In the genomic region with DNA sequence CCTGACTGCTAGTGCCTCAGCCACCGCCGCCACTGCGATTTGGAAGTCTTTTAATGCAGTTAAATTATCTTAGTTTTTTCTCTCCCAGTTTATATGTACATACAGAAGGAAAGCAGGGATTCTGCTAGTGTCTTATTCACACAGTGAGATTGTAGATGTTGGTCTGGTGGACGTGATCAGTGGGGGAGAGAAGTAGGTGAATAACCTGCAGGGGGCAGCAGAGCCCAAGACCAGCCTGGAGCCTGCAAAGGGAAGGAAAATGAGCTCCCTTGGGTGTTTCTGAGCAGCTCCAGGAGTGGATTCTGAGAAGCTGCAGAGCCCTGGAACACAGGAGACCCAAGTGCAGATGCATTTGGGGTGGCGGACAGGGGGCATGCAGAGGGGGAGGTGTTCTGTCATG, we compare ENCODE assay signal across 8 cellular contexts. TPM values are rescaled to one million over a fixed set of nuclear protein-coding genes. Genes with fewer than 3 reads are reported as not detected.
DNase-seq lines count a peak whose midpoint lies in the region; ATAC-seq, FAIRE-seq and TF ChIP-seq lines count a peak whose summit lies in the region.

No MANE protein-coding gene starts in this region.

- CTCF ChIA-PET in HepG2 (lab: Yijun Ruan, JAX; ENCODE audit: low intra/inter-chr PET ratio, low total read pairs) = interaction anchor here (1.0 to 3.1 kb wide), 4 partner anchors 31 to 50 kb away, joined by 5 to 29 read pairs (median 18); a partner anchor contains a TSS

- peak; percentile 59 for TF ChIP-seq RAD21 in HepG2 (CRISPR knock-in tag; IDR thresholded peaks at IDR 0.05)

- no peaks in the 10 kb centered on the region for H3K27me3 ChIP-seq in HepG2 (ENCODE audit: control insufficient read depth in 1 of 2, insufficient read depth in 2 of 2, low read length in 2 of 2)

- TF ChIP-seq CTCF in choroid plexus epithelial cell (conservative IDR thresholded peaks at IDR 0.05; ENCODE audit: low read depth, low read length) = peak; percentile 78
- peak; percentile 83 for TF ChIP-seq CTCF in HepG2 (CRISPR knock-in tag; IDR thresholded peaks at IDR 0.05)

- H3K9ac ChIP-seq in HepG2 (ENCODE audit: insufficient read depth, low read depth, low read length) = no peak overlapping the region

- no peaks in the 10 kb centered on the region for H4K20me1 ChIP-seq in HepG2 (ENCODE audit: insufficient read depth, low read length)

- H3K79me2 ChIP-seq in HepG2 (ENCODE audit: insufficient read depth, low read length) = peaks cover 2% of the 10 kb centered on the region

- H3K9me3 ChIP-seq in HepG2 (ENCODE audit: low read length) = 0 out of 2 replicates have a peak, but pooled peaks cover 5% of the 10 kb centered on the region

- FAIRE-seq in HepG2 (lab: Jason Lieb, UNC) = peak; percentile 76

- no peak overlapping the region for H3K27ac ChIP-seq in HepG2 (ENCODE audit: extremely low read length, insufficient read depth, low read length)

- peaks cover 17% of the 10 kb centered on the region for H3K4me1 ChIP-seq in HepG2 (ENCODE audit: insufficient read depth, low read length)

- no peak for TF ChIP-seq EP300 in HepG2 (IDR thresholded peaks at IDR 0.05; ENCODE audit: low read depth in 2 of 2, low read length in 2 of 2)
- TF ChIP-seq EP300 in HepG2 (CRISPR knock-in tag; IDR thresholded peaks at IDR 0.05; ENCODE audit: borderline replicate concordance) = no peak

- 74% methylated on average over 5 of the region's 5 CpGs for WGBS in HepG2 (ENCODE audit: low lambda C conversion rate)

- BruUV-seq in HepG2 (replicated peaks; lab: Mats Ljungman, UMichigan) = no TSS peak

- TF ChIP-seq POLR2A in HepG2 (IDR thresholded peaks at IDR 0.05; ENCODE audit: insufficient read depth in 1 of 2, low read depth in 2 of 2, low read length in 2 of 2) = no peak

- no peak overlapping the region for H2AFZ ChIP-seq in HepG2 (ENCODE audit: low read length)

- ATAC-seq in HepG2 (peak; percentile 68), HG02759 (IDR thresholded peaks at IDR 0.05; ENCODE audit: unreplicated experiment) (no peak)

- POLR2A ChIA-PET in HepG2 (lab: Yijun Ruan, JAX) = interaction anchor here (1.0 to 2.2 kb wide), 4 partner anchors 31 to 127 kb away, joined by 3 to 19 read pairs (median 4); a partner anchor contains a TSS

- peak overlapping the region; percentile 36; the same call in 1 of the 2 replicates for H3K4me2 ChIP-seq in HepG2 (ENCODE audit: low read depth, low read length)

- in situ Hi-C loops in HepG2 (cut with HindIII; ENCODE audit: extremely low pct_ligation_motif_present, low pct_unique_long_range_greater_than_20kb) = loop anchor here (5.0 kb wide), 1 partner anchor 51 kb away; a partner anchor contains a TSS

- H3K36me3 ChIP-seq in HepG2 (replicated peaks in 1 of 2; ENCODE audit: control insufficient read depth in 1 of 2, insufficient read depth in 2 of 2, low read length in 2 of 2) = no peaks in the 10 kb centered on the region

- DNase-seq in DMS53 (lab: John Stamatoyannopoulos, UW) = peak; percentile 60
- peak; percentile 61 for DNase-seq in M059J (ENCODE audit: low read depth)
- DNase-seq in activated CD4-positive, CD25-positive, alpha-beta regulatory T cell treated with anti-CD3 and anti-CD28 coated beads, Interleukin-2, amount 50 U/mL, for 16 hours (ENCODE audit: low read depth, low spot score) = peak; percentile 13
- peak; percentile 78 for DNase-seq in choroid plexus epithelial cell (ENCODE audit: low read depth)
- peak; percentile 53 for DNase-seq in HepG2 (ENCODE audit: low spot score)
- DNase-seq in stimulated activated CD4-positive, alpha-beta T cell treated with anti-CD3 and anti-CD28 coated beads, TNF-alpha, amount 100 ng/mL, for 4 hours (ENCODE audit: low read depth in 3 of 3) = peak; percentile 26 to 36 (median 34)
- DNase-seq in HuH-7.5 (ENCODE audit: low spot score) = no peak

- intact Hi-C loops in HepG2 (cut with micrococcal nuclease; ENCODE audit: unreplicated experiment) = loop anchor here (1.0 kb wide), 1 partner anchor 50 kb away; no protein-coding TSS in a partner anchor

- H3K4me3 ChIP-seq in choroid plexus epithelial cell (ENCODE audit: low read depth, low read length) (no peak overlapping the region), HepG2 (replicated peaks in 1 of 3; ENCODE audit: insufficient read depth in 1 of 3, low read depth in 2 of 3, low read length in 3 of 3) (no peak overlapping the region)

RNA-seq across cellular contexts. Expression of a gene that starts 26.3 kb away (rescaled TPM):
- 2.5 and 3.9 TPM in 2 replicates for total RNA-seq in M059J (2014; rRNA removed; shearing (Covaris generic))
- total RNA-seq in HepG2 (2016; rRNA removed; fragmentation: Illumina TruSeq; extraction: Trizol) = 3.2 and 6.0 TPM in 2 replicates
- 0.40 and 0.44 TPM in 2 replicates for total RNA-seq in HepG2 (2016; cell fraction: cytosol; rRNA removed; fragmentation: Illumina TruSeq; extraction: Trizol; ENCODE audit: low read depth)
- total RNA-seq in HepG2 (2016; cell fraction: insoluble cytoplasmic fraction; rRNA removed; fragmentation: Illumina TruSeq; extraction: Trizol) = 3.6 and 4.1 TPM in 2 replicates
- total RNA-seq in HepG2 (2016; cell fraction: membrane; rRNA removed; fragmentation: Illumina TruSeq; extraction: Trizol) = 1.1 and 1.6 TPM in 2 replicates
- 3.7 and 4.7 TPM in 2 replicates for total RNA-seq in HepG2 (2016; cell fraction: nucleus; rRNA removed; fragmentation: Illumina TruSeq; extraction: Trizol)
- polyA plus RNA-seq in HepG2 (2011; rRNA removed) = 0.90 and 1.0 TPM in 2 replicates
- 0.48 and 0.69 TPM in 2 replicates for polyA plus RNA-seq in HepG2 (2011; cell fraction: cytosol; rRNA removed)
- polyA plus RNA-seq in HepG2 (2011; cell fraction: nucleus; rRNA removed) = 0.95 and 1.3 TPM in 2 replicates
- 0.86 and 0.88 TPM in 2 replicates for polyA plus RNA-seq in HepG2 (2012)
- 0.11 and 0.16 TPM in 2 replicates for polyA plus RNA-seq in HepG2 (2016; cell fraction: cytosol; fragmentation: Illumina TruSeq; extraction: Trizol; ENCODE audit: low read depth)
- polyA plus RNA-seq in HepG2 (2016; cell fraction: insoluble cytoplasmic fraction; fragmentation: Illumina TruSeq; extraction: Trizol; ENCODE audit: low read depth) = 1.7 and 1.9 TPM in 2 replicates
- polyA plus RNA-seq in HepG2 (2016; cell fraction: membrane; fragmentation: Illumina TruSeq; extraction: Trizol; ENCODE audit: low read depth) = 0.32 and 0.49 TPM in 2 replicates
- 3.0 and 3.1 TPM in 2 replicates for polyA plus RNA-seq in HepG2 (2016; cell fraction: nucleus; fragmentation: Illumina TruSeq; extraction: Trizol; ENCODE audit: insufficient read depth, low read depth)
- 0.02 and 2.0 TPM in 2 replicates for polyA minus RNA-seq in HepG2 (2011; rRNA and poly(A)+ RNA removed; ENCODE audit: low replicate concordance)
- polyA minus RNA-seq in HepG2 (2011; cell fraction: cytosol; rRNA and poly(A)+ RNA removed) = 1.2 TPM in 2 replicates
- 5.0 and 6.2 TPM in 2 replicates for polyA minus RNA-seq in HepG2 (2011; cell fraction: nucleus; rRNA and poly(A)+ RNA removed)

RNA-seq across cellular contexts. Expression of a gene that starts 38.0 kb away (rescaled TPM):
- total RNA-seq in M059J (2014; rRNA removed; shearing (Covaris generic)) = 0.74 and 1.1 TPM in 2 replicates
- 5.2 and 6.4 TPM in 2 replicates for total RNA-seq in HepG2 (2016; rRNA removed; fragmentation: Illumina TruSeq; extraction: Trizol)
- total RNA-seq in HepG2 (2016; cell fraction: cytosol; rRNA removed; fragmentation: Illumina TruSeq; extraction: Trizol; ENCODE audit: low read depth) = 1.3 and 1.9 TPM in 2 replicates
- total RNA-seq in HepG2 (2016; cell fraction: insoluble cytoplasmic fraction; rRNA removed; fragmentation: Illumina TruSeq; extraction: Trizol) = 5.5 and 5.8 TPM in 2 replicates
- total RNA-seq in HepG2 (2016; cell fraction: membrane; rRNA removed; fragmentation: Illumina TruSeq; extraction: Trizol) = 2.1 and 3.0 TPM in 2 replicates
- total RNA-seq in HepG2 (2016; cell fraction: nucleus; rRNA removed; fragmentation: Illumina TruSeq; extraction: Trizol) = 6.1 and 6.9 TPM in 2 replicates
- 0.46 and 0.52 TPM in 2 replicates for polyA plus RNA-seq in HepG2 (2011; rRNA removed)
- 0.10 and 0.13 TPM in 2 replicates for polyA plus RNA-seq in HepG2 (2011; cell fraction: cytosol; rRNA removed)
- polyA plus RNA-seq in HepG2 (2011; cell fraction: nucleus; rRNA removed) = 0.59 and 0.92 TPM in 2 replicates
- 0.59 and 0.67 TPM in 2 replicates for polyA plus RNA-seq in HepG2 (2012)
- 0.17 and 0.23 TPM in 2 replicates for polyA plus RNA-seq in HepG2 (2016; cell fraction: cytosol; fragmentation: Illumina TruSeq; extraction: Trizol; ENCODE audit: low read depth)
- 2.0 and 2.3 TPM in 2 replicates for polyA plus RNA-seq in HepG2 (2016; cell fraction: insoluble cytoplasmic fraction; fragmentation: Illumina TruSeq; extraction: Trizol; ENCODE audit: low read depth)
- 0.21 and 0.30 TPM in 2 replicates for polyA plus RNA-seq in HepG2 (2016; cell fraction: membrane; fragmentation: Illumina TruSeq; extraction: Trizol; ENCODE audit: low read depth)
- polyA plus RNA-seq in HepG2 (2016; cell fraction: nucleus; fragmentation: Illumina TruSeq; extraction: Trizol; ENCODE audit: insufficient read depth, low read depth) = 2.1 and 2.6 TPM in 2 replicates
- polyA minus RNA-seq in HepG2 (2011; rRNA and poly(A)+ RNA removed; ENCODE audit: low replicate concordance) = 0.64 TPM in 1 of 2 replicates, not detected in the other
- 0.62 and 0.79 TPM in 2 replicates for polyA minus RNA-seq in HepG2 (2011; cell fraction: cytosol; rRNA and poly(A)+ RNA removed)
- polyA minus RNA-seq in HepG2 (2011; cell fraction: nucleus; rRNA and poly(A)+ RNA removed) = 6.6 and 6.7 TPM in 2 replicates

RNA-seq across cellular contexts. Expression of a gene that starts 49.3 kb away (rescaled TPM):
- total RNA-seq in M059J (2014; rRNA removed; shearing (Covaris generic)) = 1.6 and 12.0 TPM in 2 replicates
- 8.0 and 9.7 TPM in 2 replicates for total RNA-seq in HepG2 (2016; rRNA removed; fragmentation: Illumina TruSeq; extraction: Trizol)
- total RNA-seq in HepG2 (2016; cell fraction: cytosol; rRNA removed; fragmentation: Illumina TruSeq; extraction: Trizol; ENCODE audit: low read depth) = 2.7 and 3.1 TPM in 2 replicates
- 5.1 and 6.9 TPM in 2 replicates for total RNA-seq in HepG2 (2016; cell fraction: insoluble cytoplasmic fraction; rRNA removed; fragmentation: Illumina TruSeq; extraction: Trizol)
- total RNA-seq in HepG2 (2016; cell fraction: membrane; rRNA removed; fragmentation: Illumina TruSeq; extraction: Trizol) = 3.9 and 4.1 TPM in 2 replicates
- 8.4 and 11.2 TPM in 2 replicates for total RNA-seq in HepG2 (2016; cell fraction: nucleus; rRNA removed; fragmentation: Illumina TruSeq; extraction: Trizol)
- 1.6 and 2.1 TPM in 2 replicates for polyA plus RNA-seq in HepG2 (2011; rRNA removed)
- 0.81 and 1.1 TPM in 2 replicates for polyA plus RNA-seq in HepG2 (2011; cell fraction: cytosol; rRNA removed)
- 1.2 and 2.1 TPM in 2 replicates for polyA plus RNA-seq in HepG2 (2011; cell fraction: nucleus; rRNA removed)
- polyA plus RNA-seq in HepG2 (2012) = 0.87 and 2.7 TPM in 2 replicates
- 1.1 and 1.2 TPM in 2 replicates for polyA plus RNA-seq in HepG2 (2016; cell fraction: cytosol; fragmentation: Illumina TruSeq; extraction: Trizol; ENCODE audit: low read depth)
- polyA plus RNA-seq in HepG2 (2016; cell fraction: insoluble cytoplasmic fraction; fragmentation: Illumina TruSeq; extraction: Trizol; ENCODE audit: low read depth) = 3.1 and 3.2 TPM in 2 replicates
- polyA plus RNA-seq in HepG2 (2016; cell fraction: membrane; fragmentation: Illumina TruSeq; extraction: Trizol; ENCODE audit: low read depth) = 0.98 and 1.8 TPM in 2 replicates
- 1.9 and 6.8 TPM in 2 replicates for polyA plus RNA-seq in HepG2 (2016; cell fraction: nucleus; fragmentation: Illumina TruSeq; extraction: Trizol; ENCODE audit: insufficient read depth, low read depth)
- 0.44 and 2.9 TPM in 2 replicates for polyA minus RNA-seq in HepG2 (2011; rRNA and poly(A)+ RNA removed; ENCODE audit: low replicate concordance)
- 3.0 and 3.2 TPM in 2 replicates for polyA minus RNA-seq in HepG2 (2011; cell fraction: cytosol; rRNA and poly(A)+ RNA removed)
- polyA minus RNA-seq in HepG2 (2011; cell fraction: nucleus; rRNA and poly(A)+ RNA removed) = 5.0 and 6.2 TPM in 2 replicates

RNA-seq across cellular contexts. Expression of a gene that starts 55.3 kb away (rescaled TPM):
- total RNA-seq in M059J (2014; rRNA removed; shearing (Covaris generic)) = 3.4 and 7.4 TPM in 2 replicates
- total RNA-seq in HepG2 (2016; rRNA removed; fragmentation: Illumina TruSeq; extraction: Trizol) = 4.9 and 5.8 TPM in 2 replicates
- total RNA-seq in HepG2 (2016; cell fraction: cytosol; rRNA removed; fragmentation: Illumina TruSeq; extraction: Trizol; ENCODE audit: low read depth) = 0.44 and 1.4 TPM in 2 replicates
- 4.8 and 7.4 TPM in 2 replicates for total RNA-seq in HepG2 (2016; cell fraction: insoluble cytoplasmic fraction; rRNA removed; fragmentation: Illumina TruSeq; extraction: Trizol)
- 1.4 and 2.8 TPM in 2 replicates for total RNA-seq in HepG2 (2016; cell fraction: membrane; rRNA removed; fragmentation: Illumina TruSeq; extraction: Trizol)
- total RNA-seq in HepG2 (2016; cell fraction: nucleus; rRNA removed; fragmentation: Illumina TruSeq; extraction: Trizol) = 5.2 and 5.6 TPM in 2 replicates
- 1.4 and 1.8 TPM in 2 replicates for polyA plus RNA-seq in HepG2 (2011; rRNA removed)
- polyA plus RNA-seq in HepG2 (2011; cell fraction: cytosol; rRNA removed) = 0.82 and 1.2 TPM in 2 replicates
- polyA plus RNA-seq in HepG2 (2011; cell fraction: nucleus; rRNA removed) = 1.5 and 1.9 TPM in 2 replicates
- 2.0 and 2.4 TPM in 2 replicates for polyA plus RNA-seq in HepG2 (2012)
- 0.45 and 0.66 TPM in 2 replicates for polyA plus RNA-seq in HepG2 (2016; cell fraction: cytosol; fragmentation: Illumina TruSeq; extraction: Trizol; ENCODE audit: low read depth)
- 4.0 and 5.4 TPM in 2 replicates for polyA plus RNA-seq in HepG2 (2016; cell fraction: insoluble cytoplasmic fraction; fragmentation: Illumina TruSeq; extraction: Trizol; ENCODE audit: low read depth)
- polyA plus RNA-seq in HepG2 (2016; cell fraction: membrane; fragmentation: Illumina TruSeq; extraction: Trizol; ENCODE audit: low read depth) = 0.43 and 0.81 TPM in 2 replicates
- 13.0 and 14.6 TPM in 2 replicates for polyA plus RNA-seq in HepG2 (2016; cell fraction: nucleus; fragmentation: Illumina TruSeq; extraction: Trizol; ENCODE audit: insufficient read depth, low read depth)
- 1.7 TPM in 1 of 2 replicates, not detected in the other for polyA minus RNA-seq in HepG2 (2011; rRNA and poly(A)+ RNA removed; ENCODE audit: low replicate concordance)
- 1.2 and 2.0 TPM in 2 replicates for polyA minus RNA-seq in HepG2 (2011; cell fraction: cytosol; rRNA and poly(A)+ RNA removed)
- 5.8 and 7.9 TPM in 2 replicates for polyA minus RNA-seq in HepG2 (2011; cell fraction: nucleus; rRNA and poly(A)+ RNA removed)
